Comparison of ENCODE assay signal across 16 cellular contexts in genomic region chr4:20256381-20256881, GRCh38. TPM values are rescaled to one million over a fixed set of nuclear protein-coding genes. Genes with fewer than 3 reads are reported as not detected.
DNase-seq lines count a peak whose midpoint lies in the region; ATAC-seq, FAIRE-seq and TF ChIP-seq lines count a peak whose summit lies in the region.
"Had no signal": no experiment of that assay in that cellular context is flagged by ENCODE, and none has a peak within 500 bp of the region (broad histone marks: within the 10 kb centered on the region; RNA-seq: fewer than 3 reads in every experiment).

No MANE protein-coding gene starts in this region.

- peak overlapping the region; percentile 84 for H3K4me3 ChIP-seq in HEK293 (ENCODE audit: low read depth, low read length)
- no peak overlapping the region for H3K4me3 ChIP-seq in K562
- peak overlapping the region; percentile 95 for H3K4me3 ChIP-seq in thoracic aorta

- CTCF ChIA-PET in HEK293 (lab: Yijun Ruan, JAX) (no interaction called here), K562 (lab: Yijun Ruan, JAX; ENCODE audit: low intra/inter-chr PET ratio) (no interaction called here)

- H3K9me3 ChIP-seq in HEK293 (ENCODE audit: control insufficient read depth, insufficient read depth, low read depth, low read length) (no peaks in the 10 kb centered on the region), K562 (replicated peaks; ENCODE audit: control insufficient read depth, insufficient read depth, low read depth, low read length) (no peaks in the 10 kb centered on the region), thoracic aorta (no peaks in the 10 kb centered on the region)

- ATAC-seq in K562: no peak
- ATAC-seq in thoracic aorta (ENCODE audit: insufficient number of reproducible peaks, low FRiP score, low read depth): no peak
- ATAC-seq in HG02798 (IDR thresholded peaks at IDR 0.05; ENCODE audit: poor library complexity, unreplicated experiment): no peak
- ATAC-seq: activated CD8-positive, alpha-beta T cell treated with anti-CD3 and anti-CD28 coated beads for 36 hours; right cardiac atrium; stimulated activated naive CD8-positive, alpha-beta T cell treated with anti-CD3 and anti-CD28 coated beads, Interleukin-15, amount 100 ng/mL, for 72 hours had no signal

- no peak overlapping the region for H3K9ac ChIP-seq in K562 (ENCODE audit: insufficient read depth in 1 of 2, low read depth in 2 of 2, low read length in 2 of 2)

- no peak for FAIRE-seq in K562 (lab: Jason Lieb, UNC)
- FAIRE-seq in islet of Langerhans (lab: Jason Lieb, UNC): peak; percentile 53

- no peak overlapping the region for H2AFZ ChIP-seq in K562 (ENCODE audit: low read depth, low read length)

- H3K27ac ChIP-seq in HEK293 (ENCODE audit: extremely low read depth, low read depth, low read length) (no peak overlapping the region), K562 (ENCODE audit: extremely low read depth, low read depth, low read length) (no peak overlapping the region), thoracic aorta (peak overlapping the region; percentile 52 to 60)

- no peaks in the 10 kb centered on the region for H3K9me1 ChIP-seq in K562 (ENCODE audit: control insufficient read depth, insufficient read depth, low read length)

- H3K79me2 ChIP-seq in K562 (ENCODE audit: control insufficient read depth, insufficient read depth, low read length): no peaks in the 10 kb centered on the region

- no peak for TF ChIP-seq RAD21 in K562 (CRISPR knock-in tag; conservative IDR thresholded peaks at IDR 0.05 in 1 of 2, IDR thresholded peaks at IDR 0.05 in 1 of 2)

- WGBS in K562 (ENCODE audit: insufficient coverage, low coverage, missing lambda C conversion rate): 0% methylated on average over 2 of the region's 2 CpGs

- TF ChIP-seq CTCF in HEK293 (tag by site-specific recombination; IDR thresholded peaks at IDR 0.05): no peak
- no peak for TF ChIP-seq CTCF in K562 (IDR thresholded peaks at IDR 0.05 in 2 of 3, conservative IDR thresholded peaks at IDR 0.05 in 1 of 3; ENCODE audit: insufficient read depth in 2 of 3, low read depth in 1 of 3, low read length in 3 of 3)
- TF ChIP-seq CTCF in thoracic aorta (IDR thresholded peaks at IDR 0.05): no peak

- intact Hi-C loops in K562 (cut with micrococcal nuclease): no loop called here

- in situ Hi-C loops in K562 (cut with MboI): no loop called here

- POLR2A ChIA-PET in HEK293 (lab: Yijun Ruan, JAX): no interaction called here
- POLR2A ChIA-PET in K562 (lab: Yijun Ruan, JAX): no interaction called here

- no peaks in the 10 kb centered on the region for H3K4me1 ChIP-seq in HEK293 (ENCODE audit: control insufficient read depth, insufficient read depth, low read length)
- H3K4me1 ChIP-seq in K562 (replicated peaks in 1 of 2; ENCODE audit: control insufficient read depth in 2 of 2, insufficient read depth in 2 of 2, low read length in 2 of 2): peaks cover 0 to 7% of the 10 kb centered on the region in 2 experiments; a peak in 2 of 5 replicates
- peaks cover 4 to 25% of the 10 kb centered on the region in 2 donors for H3K4me1 ChIP-seq in thoracic aorta (ENCODE audit: control insufficient read depth in 1 of 2, low read depth in 2 of 2)

- peaks cover 0 to 7% of the 10 kb centered on the region in 2 experiments; a peak in 2 of 5 replicates for H3K27me3 ChIP-seq in K562 (ENCODE audit: control insufficient read depth in 2 of 2, insufficient read depth in 2 of 2, low read length in 2 of 2)
- H3K27me3 ChIP-seq in thoracic aorta (replicated peaks; ENCODE audit: insufficient read depth): no peaks in the 10 kb centered on the region

- H3K36me3 ChIP-seq in HEK293 (ENCODE audit: control insufficient read depth in 2 of 2, insufficient read depth in 1 of 2, low read length in 2 of 2) (peaks cover 0 to 73% of the 10 kb centered on the region in 2 experiments; a peak in 2 of 3 replicates), K562 (ENCODE audit: control insufficient read depth, insufficient read depth, low read length) (no peaks in the 10 kb centered on the region), thoracic aorta (no peaks in the 10 kb centered on the region)

- TF ChIP-seq POLR2A in K562 (conservative IDR thresholded peaks at IDR 0.05): no peak

- BruUV-seq in K562 (replicated peaks; lab: Mats Ljungman, UMichigan): no TSS peak

- DNase-seq in K562 (ENCODE audit: extremely low read depth in 1 of 4, low spot score in 3 of 4) (no peak), thoracic aorta (ENCODE audit: low spot score) (no peak), NCI-H2227 treated with DMSO at 0.1 percent for 48 hours (lab: John Stamatoyannopoulos, UW) (no peak), HK-2 (ENCODE audit: unreplicated experiment) (no peak)
- DNase-seq: activated CD8-positive, alpha-beta T cell treated with anti-CD3 and anti-CD28 coated beads for 36 hours; activated gamma-delta T cell treated with Interleukin-2 at 50 U/mL for 16 hours; erythroblast; HCEC 1CT; NCI-H1105 treated with DMSO at 0.1 percent for 48 hours; right cardiac atrium; SHP77; stimulated activated naive CD8-positive, alpha-beta T cell treated with anti-CD3 and anti-CD28 coated beads, Interleukin-15, amount 100 ng/mL, for 72 hours had no signal

- no peak overlapping the region for H3K4me2 ChIP-seq in K562 (ENCODE audit: insufficient read depth, low read length)

- no peaks in the 10 kb centered on the region for H4K20me1 ChIP-seq in K562 (replicated peaks; ENCODE audit: control insufficient read depth, insufficient read depth, low read length)

- no peak for TF ChIP-seq EP300 in K562 (IDR thresholded peaks at IDR 0.05; ENCODE audit: low read length)

TF ChIP-seq in HEK293, 187 proteins besides CTCF, POLR2A, EP300 and RAD21 (continues in another document):
- TF ChIP-seq ZNF366 (tag by site-specific recombination; conservative IDR thresholded peaks at IDR 0.05): 0 out of 2 replicates have a peak, but pooled peaks have one; percentile 25
- no peak for TF ChIP-seq ZSCAN16 (tag by site-specific recombination; IDR thresholded peaks at IDR 0.05)
- no peak for TF ChIP-seq ZBTB8A (tag by site-specific recombination; IDR thresholded peaks at IDR 0.05)
- TF ChIP-seq SP2 (tag by site-specific recombination; IDR thresholded peaks at IDR 0.05): no peak

TF ChIP-seq in K562, 482 proteins besides CTCF, POLR2A, EP300 and RAD21:
- no peak for TF ChIP-seq CHD4 (IDR thresholded peaks at IDR 0.05; ENCODE audit: insufficient read depth, insufficient replicate concordance, low read depth, low read length, poor library complexity, severe bottlenecking)
- no peak for TF ChIP-seq GABPB2 (CRISPR knock-in tag; conservative IDR thresholded peaks at IDR 0.05)
- no peak for TF ChIP-seq MCM2 (IDR thresholded peaks at IDR 0.05; ENCODE audit: low read depth)
- TF ChIP-seq ZNF316 (IDR thresholded peaks at IDR 0.05): 0 out of 2 replicates have a peak, but pooled peaks have one; percentile 8

RNA-seq across cellular contexts. Expression of gene SLIT2, which starts 4.7 kb away (rescaled TPM):
- 4.5 and 11.3 TPM in 2 replicates for total RNA-seq in K562 (2011; cell fraction: chromatin; rRNA removed; ENCODE audit: low replicate concordance)
- 1.8 and 3.9 TPM in 2 replicates for total RNA-seq in K562 (2011; cell fraction: nucleolus; rRNA removed)
- 4.2 and 4.5 TPM in 2 replicates for total RNA-seq in K562 (2011; cell fraction: nucleoplasm; rRNA removed)
- 1.9 and 4.0 TPM in 2 replicates for total RNA-seq in K562 (2014; rRNA removed)
- 4.1 and 4.5 TPM in 2 replicates for total RNA-seq in K562 (2014; rRNA removed; fragmentation: Illumina TruSeq; extraction: Trizol)
- 4.3 and 5.3 TPM in 2 replicates for total RNA-seq in K562 (2015; rRNA removed; fragmentation: Illumina TruSeq; extraction: Trizol)
- 6.0 and 6.3 TPM in 2 replicates for total RNA-seq in K562 (2021)
- polyA plus RNA-seq in K562 (2011; rRNA removed): 0.66 and 8.1 TPM in 2 replicates
- polyA plus RNA-seq in K562 (2011; cell fraction: cytosol; rRNA removed): 0.50 and 3.4 TPM in 2 replicates
- polyA plus RNA-seq in K562 (2011; cell fraction: nucleus; rRNA removed): 0.86 and 6.7 TPM in 2 replicates
- 0.35 and 1.7 TPM in 2 replicates for polyA plus RNA-seq in K562 (2012)
- 3.9 and 4.3 TPM in 2 replicates for polyA plus RNA-seq in K562 (2014; fragmentation: Illumina TruSeq; extraction: Trizol)
- 1 to 10 TPM; 1.8 to 2.8 TPM for polyA plus RNA-seq in K562 (2014; fragmentation: Nextera tagmentation; extraction: Ambion mirVana)
- 2.1 and 2.4 TPM in 2 replicates for polyA plus RNA-seq in K562 (2014; rRNA removed)
- 2.5 and 23.4 TPM in 2 replicates for polyA minus RNA-seq in K562 (2011; rRNA and poly(A)+ RNA removed)
- polyA minus RNA-seq in K562 (2011; cell fraction: cytosol; rRNA and poly(A)+ RNA removed): 0.82 and 7.0 TPM in 2 replicates
- polyA minus RNA-seq in K562 (2011; cell fraction: nucleus; rRNA and poly(A)+ RNA removed): 4.1 and 13.7 TPM in 2 replicates
- total RNA-seq in thoracic aorta: 10 to 100 TPM; 30.3 to 71.1 TPM
- total RNA-seq: activated CD8-positive, alpha-beta T cell treated with anti-CD3 and anti-CD28 coated beads for 36 hours; mononuclear cell had no signal

Comparison
In these comparisons a context has a peak if more than half of its experiments do, and no peak if none do; other contexts are left out.
1. H3K27ac ChIP-seq: peak in thoracic aorta (2 of 2); none in HEK293 (single experiment) and K562 (single experiment).